Comparison of ENCODE assay signal across 23 cellular contexts in the genomic region with DNA sequence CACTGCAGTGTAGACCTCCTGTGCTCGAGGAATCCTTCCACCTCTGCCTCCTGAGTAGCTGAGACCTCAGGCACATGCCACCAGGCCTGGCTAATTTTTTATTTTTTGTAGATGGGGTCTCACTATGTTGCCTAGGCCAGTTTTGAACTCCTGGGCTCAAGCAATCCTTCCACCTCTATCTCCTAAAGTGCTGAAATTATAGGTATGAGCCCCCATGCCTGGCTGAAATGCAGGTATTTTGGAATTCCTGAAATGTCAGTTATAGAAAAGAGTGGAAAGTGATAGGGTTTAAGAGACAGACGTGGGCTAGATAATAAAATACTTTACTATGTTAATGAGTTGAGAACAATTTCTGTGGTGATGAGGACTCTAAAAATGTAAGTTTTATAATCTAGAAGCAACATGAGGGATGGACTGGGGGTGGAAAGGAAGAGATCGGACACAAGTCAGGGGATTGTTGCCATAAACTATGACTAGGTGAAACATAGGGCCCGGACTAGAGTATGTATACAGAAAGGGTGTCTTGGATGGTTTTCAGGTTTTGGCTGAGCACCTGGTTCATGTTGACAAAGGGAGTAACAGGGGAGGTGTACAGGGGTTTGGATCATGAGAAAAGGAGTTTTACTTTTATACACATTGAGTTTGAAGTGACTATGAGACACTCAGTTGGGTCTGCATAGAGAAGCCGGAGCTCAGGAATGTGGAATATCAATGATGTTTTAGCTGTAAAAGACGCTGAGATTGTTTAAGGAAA.
"Had no signal": no experiment of that assay in that cellular context is flagged by ENCODE, and none has a peak within 500 bp of the region (broad histone marks: within the 10 kb centered on the region; RNA-seq: fewer than 3 reads in every experiment).

No MANE protein-coding gene starts in this region.

- H3K9me3 Mint-ChIP-seq: effector memory CD8-positive, alpha-beta T cell had no signal

- ATAC-seq: effector memory CD8-positive, alpha-beta T cell; heart right ventricle; left cardiac atrium; left ventricle myocardium superior; natural killer cell; sciatic nerve; stimulated activated memory B cell treated with anti-CD40 and anti-IgM and Interleukin-4, amounts not matched to agents 10 μg/mL and 1 μg/mL and 100 μg/mL, for 72 hours; stimulated activated naive CD8-positive, alpha-beta T cell treated with anti-CD3 and anti-CD28 coated beads, Interleukin-15, Interleukin-2, amounts not matched to agents 100 U/mL and 50 U/mL, for 24 hours; upper lobe of right lung had no signal

- H3K4me3 Mint-ChIP-seq: effector memory CD8-positive, alpha-beta T cell; natural killer cell; stimulated activated memory B cell treated with anti-CD40 and anti-IgM and Interleukin-4, amounts not matched to agents 10 μg/mL and 1 μg/mL and 100 μg/mL, for 72 hours had no signal

- H3K27ac Mint-ChIP-seq: effector memory CD8-positive, alpha-beta T cell; natural killer cell; stimulated activated memory B cell treated with anti-CD40 and anti-IgM and Interleukin-4, amounts not matched to agents 10 μg/mL and 1 μg/mL and 100 μg/mL, for 72 hours had no signal

- H3K4me3 ChIP-seq: esophagus squamous epithelium, heart right ventricle, lower lobe of right lung, ovary, right atrium auricular region, thoracic aorta, tibial nerve, upper lobe of right lung, vagina had no signal

- H3K27me3 ChIP-seq: esophagus squamous epithelium, heart right ventricle, ovary, right atrium auricular region, tibial nerve, upper lobe of right lung, vagina had no signal

- H3K4me1 Mint-ChIP-seq: natural killer cell; stimulated activated memory B cell treated with anti-CD40 and anti-IgM and Interleukin-4, amounts not matched to agents 10 μg/mL and 1 μg/mL and 100 μg/mL, for 72 hours had no signal

- H3K36me3 ChIP-seq: esophagus squamous epithelium, heart right ventricle, lower lobe of right lung, ovary, right atrium auricular region, thoracic aorta, tibial nerve, upper lobe of right lung, vagina had no signal

- DNase-seq: cortex of kidney; effector memory CD8-positive, alpha-beta T cell; erythroblast; esophagus squamous epithelium; foreskin melanocyte; glutamatergic neuron; heart right ventricle; hippocampal formation; left cardiac atrium; left ventricle myocardium superior; lower lobe of right lung; natural killer cell; occipital lobe; ovary; stimulated activated CD4-positive, alpha-beta T cell treated with anti-CD3 and anti-CD28 coated beads, Interleukin-4, amount 100 ng/mL, for 4 hours; stimulated activated naive CD8-positive, alpha-beta T cell treated with anti-CD3 and anti-CD28 coated beads, Interleukin-15, Interleukin-2, amounts not matched to agents 100 U/mL and 50 U/mL, for 24 hours; upper lobe of right lung had no signal

- H3K4me1 ChIP-seq: upper lobe of right lung had no signal

- H3K36me3 Mint-ChIP-seq: natural killer cell; stimulated activated memory B cell treated with anti-CD40 and anti-IgM and Interleukin-4, amounts not matched to agents 10 μg/mL and 1 μg/mL and 100 μg/mL, for 72 hours had no signal

- H3K9me3 ChIP-seq: esophagus squamous epithelium, lower lobe of right lung, ovary, right atrium auricular region, thoracic aorta, upper lobe of right lung, vagina had no signal

- H3K27ac ChIP-seq: esophagus squamous epithelium, heart right ventricle, lower lobe of right lung, ovary, right atrium auricular region, tibial nerve, upper lobe of right lung had no signal
